In the genomic region with DNA sequence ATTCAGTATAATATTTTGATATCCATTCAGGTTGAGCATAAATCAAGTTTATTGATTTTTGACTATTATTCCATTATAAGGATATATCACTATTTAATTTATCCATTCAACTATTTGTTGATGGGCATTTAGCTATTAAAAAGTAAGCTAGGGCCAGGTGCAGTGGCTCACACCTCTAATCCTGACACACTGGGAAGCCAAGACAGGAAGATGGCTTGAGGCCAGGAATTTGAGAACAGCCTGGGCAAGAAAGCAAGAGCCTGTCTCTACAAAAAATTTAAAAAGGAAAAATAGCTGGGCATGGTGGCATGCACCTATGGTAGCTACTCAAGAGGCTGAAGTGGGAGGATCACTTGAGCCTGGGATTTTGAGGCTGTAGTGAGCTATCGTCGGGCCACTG, we compare ENCODE assay signal across 17 cellular contexts.
"Had no signal": no experiment of that assay in that cellular context is flagged by ENCODE, and none has a peak within 500 bp of the region (broad histone marks: within the 10 kb centered on the region; RNA-seq: fewer than 3 reads in every experiment).

No MANE protein-coding gene starts in this region.

- DNase-seq: activated T-cell treated with anti-CD3 and anti-CD28 coated beads, Interleukin-2, amount 50 U/mL, for 24 hours; aorta; cerebellar nuclear complex; cortex of kidney; endodermal cell; left colon; lower lobe of right lung; naive thymus-derived CD4-positive, alpha-beta T cell; occipital lobe; stimulated activated CD4-positive, alpha-beta T cell treated with anti-CD3 and anti-CD28 coated beads, Interleukin-2, amount 100 ng/mL, for 48 hours; stimulated activated CD8-positive, alpha-beta memory T cell treated with anti-CD3 and anti-CD28 coated beads, Interleukin-4, amount 100 ng/mL, for 48 hours; stimulated activated naive B cell treated with anti-CD40 and anti-IgM and Interleukin-4, amounts not matched to agents 10 μg/mL and 1 μg/mL and 100 μg/mL, for 72 hours; T-helper 9 cell; transverse colon had no signal

- ATAC-seq: activated naive CD4-positive, alpha-beta T cell treated with anti-CD3 and anti-CD28 coated beads, Interleukin-2, amount 50 U/mL, for 72 hours; activated T-helper 17 cell treated with anti-CD3 and anti-CD28 coated beads, Interleukin-2, amount 50 U/mL, for 72 hours; left colon; lower lobe of right lung; naive thymus-derived CD4-positive, alpha-beta T cell; stimulated activated naive B cell treated with anti-CD40 and anti-IgM and Interleukin-4, amounts not matched to agents 10 μg/mL and 1 μg/mL and 100 μg/mL, for 72 hours; WTC11 had no signal

- H3K4me3 ChIP-seq: lower lobe of right lung, transverse colon had no signal
